ENCODE assay signal across 8 cellular contexts in genomic region chr19:28737021-28737525, GRCh38.
DNase-seq lines count a peak whose midpoint lies in the region; ATAC-seq and TF ChIP-seq lines count a peak whose summit lies in the region.

No MANE protein-coding gene starts in this region.

- H3K4me1 Mint-ChIP-seq in activated CD8-positive, alpha-beta T cell treated with anti-CD3 and anti-CD28 coated beads, Interleukin-2, amount 10 ng/mL, durations not matched to agents 7 days and 5 days (ENCODE audit: low read depth), result peaks cover 5% of the 10 kb centered on the region

- intact Hi-C loops in left ventricle myocardium superior (cut with micrococcal nuclease) (loop anchor here (5.0 kb wide), 1 partner anchor 140 kb away; no protein-coding TSS in a partner anchor), gastrocnemius medialis (cut with DNase I; ENCODE audit: low total_unique reads) (loop anchor here (2.0 kb wide), 2 partner anchors 142 to 528 kb away; no protein-coding TSS in a partner anchor)

- DNase-seq in NOMO-1 treated with DMSO at 0.1 percent for 48 hours (lab: John Stamatoyannopoulos, UW; ENCODE audit: unreplicated experiment) (peak; percentile 39), NOMO-1 treated with dmso at 0.1 percent for 144 hours (lab: John Stamatoyannopoulos, UW; ENCODE audit: unreplicated experiment) (no peak), M059J (ENCODE audit: low read depth) (peak; percentile 26), left ventricle myocardium superior (no peak), gastrocnemius medialis (no peak), GM19240 (ENCODE audit: insufficient read length, low spot score) (no peak)
- DNase-seq in activated CD8-positive, alpha-beta T cell treated with anti-CD3 and anti-CD28 coated beads, Interleukin-2, amount 10 ng/mL, durations not matched to agents 7 days and 5 days, result peak; percentile 35
- DNase-seq in activated CD4-positive, alpha-beta T cell treated with anti-CD3 and anti-CD28 coated beads for 1 hour, result no peak

- peak overlapping the region; percentile 56 for H3K27ac Mint-ChIP-seq in activated CD8-positive, alpha-beta T cell treated with anti-CD3 and anti-CD28 coated beads, Interleukin-2, amount 10 ng/mL, durations not matched to agents 7 days and 5 days

- H3K4me3 Mint-ChIP-seq in activated CD8-positive, alpha-beta T cell treated with anti-CD3 and anti-CD28 coated beads, Interleukin-2, amount 10 ng/mL, durations not matched to agents 7 days and 5 days, result no peak overlapping the region

- no peak for TF ChIP-seq POLR2A in gastrocnemius medialis (IDR thresholded peaks at IDR 0.05)

- peak overlapping the region in 1 of 4 donors; percentile 6 for H3K4me3 ChIP-seq in gastrocnemius medialis

- CTCF ChIA-PET in activated CD8-positive, alpha-beta T cell treated with anti-CD3 and anti-CD28 coated beads, Interleukin-2, amount 10 ng/mL, durations not matched to agents 7 days and 5 days (lab: Charles Lee), result interaction anchor here (0.6 to 3.2 kb wide), 22 partner anchors 8 to 791 kb away, joined by 3 to 41 read pairs (median 3); no protein-coding TSS in a partner anchor

- peaks cover 2% of the 10 kb centered on the region for H3K27me3 Mint-ChIP-seq in activated CD8-positive, alpha-beta T cell treated with anti-CD3 and anti-CD28 coated beads, Interleukin-2, amount 10 ng/mL, durations not matched to agents 7 days and 5 days (ENCODE audit: low read depth)

- H3K36me3 ChIP-seq in gastrocnemius medialis, result no peaks in the 10 kb centered on the region

- no peaks in the 10 kb centered on the region for H3K36me3 Mint-ChIP-seq in activated CD8-positive, alpha-beta T cell treated with anti-CD3 and anti-CD28 coated beads, Interleukin-2, amount 10 ng/mL, durations not matched to agents 7 days and 5 days (ENCODE audit: low read depth)

- POLR2A ChIA-PET in activated CD8-positive, alpha-beta T cell treated with anti-CD3 and anti-CD28 coated beads, Interleukin-2, amount 10 ng/mL, durations not matched to agents 7 days and 5 days (lab: Charles Lee), result no interaction called here

- no peaks in the 10 kb centered on the region for H3K9me3 ChIP-seq in gastrocnemius medialis

- no peaks in the 10 kb centered on the region for H3K27me3 ChIP-seq in gastrocnemius medialis

- ATAC-seq in activated CD8-positive, alpha-beta T cell treated with anti-CD3 and anti-CD28 coated beads, Interleukin-2, amount 10 ng/mL, durations not matched to agents 7 days and 5 days, result peak; percentile 42
- peak; percentile 79 for ATAC-seq in left ventricle myocardium superior
- peak in 1 of 2 donors; percentile 39 for ATAC-seq in gastrocnemius medialis

- no peak overlapping the region for H3K27ac ChIP-seq in gastrocnemius medialis

- peaks cover 3 to 6% of the 10 kb centered on the region in 2 donors for H3K4me1 ChIP-seq in gastrocnemius medialis

- H3K9me3 Mint-ChIP-seq in activated CD8-positive, alpha-beta T cell treated with anti-CD3 and anti-CD28 coated beads, Interleukin-2, amount 10 ng/mL, durations not matched to agents 7 days and 5 days (ENCODE audit: insufficient read depth), result no peaks in the 10 kb centered on the region

- in situ Hi-C loops in gastrocnemius medialis (cut with MboI; ENCODE audit: low sequenced_read_pairs in 4 of 4), result loop anchor here in 2 of 4 donors (10.0 to 25.0 kb wide), 2 partner anchors 525 to 528 kb away; no protein-coding TSS in a partner anchor

- TF ChIP-seq CTCF in gastrocnemius medialis (IDR thresholded peaks at IDR 0.05 in 4 of 5, conservative IDR thresholded peaks at IDR 0.05 in 1 of 5), result peak in 3 of 5 experiments; percentile 8 to 40 (median 39)

Comparison
In these comparisons a context has a peak if more than half of its experiments do, and no peak if none do; other contexts are left out.
1. DNase-seq: peak in NOMO-1 treated with DMSO at 0.1 percent for 48 hours (single experiment), M059J (single experiment) and activated CD8-positive, alpha-beta T cell treated with anti-CD3 and anti-CD28 coated beads, Interleukin-2, amount 10 ng/mL, durations not matched to agents 7 days and 5 days (single experiment); none in NOMO-1 treated with dmso at 0.1 percent for 144 hours (single experiment), left ventricle myocardium superior (single experiment), gastrocnemius medialis (0 of 2), GM19240 (single experiment) and activated CD4-positive, alpha-beta T cell treated with anti-CD3 and anti-CD28 coated beads for 1 hour (single experiment).